8 cellular contexts compared by ENCODE assay signal in the genomic region with DNA sequence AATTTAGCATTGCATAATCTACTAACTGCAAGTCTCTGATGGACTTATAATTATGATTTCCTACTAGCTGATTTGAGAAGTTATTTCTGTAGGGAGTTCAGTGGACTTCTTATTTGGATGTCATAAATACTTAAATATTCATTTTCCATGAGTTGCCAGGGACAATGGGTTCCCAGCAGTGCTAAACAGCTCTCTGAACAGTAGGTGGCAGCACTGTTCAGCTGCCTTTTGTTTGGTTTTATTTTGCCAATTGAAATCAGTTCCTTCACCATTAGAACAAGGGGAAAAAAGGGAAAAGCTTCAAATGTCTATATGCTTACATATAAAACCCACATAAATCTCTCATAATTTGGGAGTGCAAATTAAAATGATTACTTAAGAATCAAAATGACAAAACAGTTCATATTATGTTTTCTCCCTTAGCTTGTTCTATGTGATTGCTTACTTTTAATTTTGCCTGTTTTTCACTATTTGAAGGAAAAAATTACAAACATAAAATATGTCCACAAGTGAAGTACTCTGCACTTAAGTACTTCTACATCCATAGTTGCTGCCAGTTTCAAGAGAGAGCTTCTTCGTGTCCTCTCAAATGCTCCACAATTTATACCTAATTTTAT.
DNase-seq lines count a peak whose midpoint lies in the region; ATAC-seq, FAIRE-seq and TF ChIP-seq lines count a peak whose summit lies in the region.

No MANE protein-coding gene starts in this region.

- H3K36me3 ChIP-seq in RWPE2 (ENCODE audit: low read depth) (no peaks in the 10 kb centered on the region), endothelial cell of umbilical vein (ENCODE audit: control insufficient read depth in 2 of 2, extremely low read depth in 1 of 2, insufficient read depth in 2 of 2, low read length in 2 of 2) (no peaks in the 10 kb centered on the region), mucosa of descending colon (ENCODE audit: low read depth) (no peaks in the 10 kb centered on the region)

- no peaks in the 10 kb centered on the region for H3K9me3 ChIP-seq in RWPE2 (ENCODE audit: severe bottlenecking)
- no peaks in the 10 kb centered on the region for H3K9me3 ChIP-seq in endothelial cell of umbilical vein (replicated peaks; ENCODE audit: control insufficient read depth, insufficient read depth, low read length)
- no peaks in the 10 kb centered on the region for H3K9me3 ChIP-seq in mucosa of descending colon

- TF ChIP-seq CTCF in RWPE2 (IDR thresholded peaks at IDR 0.05; ENCODE audit: poor library complexity, severe bottlenecking) (peak; percentile 97), endothelial cell of umbilical vein (IDR thresholded peaks at IDR 0.05; ENCODE audit: extremely low read depth in 1 of 2, insufficient read depth in 1 of 2, low read depth in 1 of 2, low read length in 2 of 2) (peak; percentile 78 to 83), mucosa of descending colon (IDR thresholded peaks at IDR 0.05) (peak; percentile 59)

- ATAC-seq in GM21528 (IDR thresholded peaks at IDR 0.05; ENCODE audit: low FRiP score, unreplicated experiment) (peak; percentile 73), RWPE2 (ENCODE audit: low read depth) (peak; percentile 56; the same call in 2 of the 3 replicates), mucosa of descending colon (peak; percentile 48), T-cell (replicated peaks in 1 of 4) (no peak)

- H3K79me2 ChIP-seq in endothelial cell of umbilical vein (ENCODE audit: control insufficient read depth, insufficient read depth, low read length), result no peaks in the 10 kb centered on the region

- DNase-seq in activated CD4-positive, alpha-beta T cell treated with anti-CD3 and anti-CD28 coated beads, Interleukin-2, amount 10 ng/mL, durations not matched to agents 24 days and 14 days, result peak; percentile 70
- no peak for DNase-seq in activated CD4-positive, alpha-beta T cell treated with anti-CD3 and anti-CD28 coated beads for 1 hour
- DNase-seq in Jurkat, Clone E6-1 (ENCODE audit: low read depth, low spot score), result peak; percentile 29
- DNase-seq in RWPE2 (ENCODE audit: low spot score) (no peak), endothelial cell of umbilical vein (ENCODE audit: low read depth, low spot score) (peak; percentile 63), mucosa of descending colon (peak in 1 of 3 donors; percentile 44), T-cell (no peak)

- H3K27ac Mint-ChIP-seq in activated CD4-positive, alpha-beta T cell treated with anti-CD3 and anti-CD28 coated beads, Interleukin-2, amount 10 ng/mL, durations not matched to agents 24 days and 14 days, result no peak overlapping the region
- no peak overlapping the region for H3K27ac Mint-ChIP-seq in T-cell

- CTCF ChIA-PET in endothelial cell of umbilical vein (lab: Charles Lee), result interaction anchor here (0.6 to 3.6 kb wide), 33 partner anchors 9 to 1115 kb away, joined by 3 to 35 read pairs (median 4); partner anchors contain the start of gene ERBB4
- CTCF ChIA-PET in T-cell (lab: Charles Lee), result interaction anchor here (0.6 to 2.0 kb wide), 3 partner anchors 14 to 1112 kb away, joined by 3 to 6 read pairs (median 3); no protein-coding TSS in a partner anchor

- H4K20me1 ChIP-seq in endothelial cell of umbilical vein (replicated peaks; ENCODE audit: control insufficient read depth, extremely low read depth, insufficient read depth, low read length), result no peaks in the 10 kb centered on the region

- no peak overlapping the region for H3K4me3 Mint-ChIP-seq in activated CD4-positive, alpha-beta T cell treated with anti-CD3 and anti-CD28 coated beads, Interleukin-2, amount 10 ng/mL, durations not matched to agents 24 days and 14 days
- no peak overlapping the region for H3K4me3 Mint-ChIP-seq in T-cell

- H3K4me2 ChIP-seq in endothelial cell of umbilical vein (ENCODE audit: insufficient read depth, low read length), result no peak overlapping the region

- no peaks in the 10 kb centered on the region for H3K27me3 Mint-ChIP-seq in activated CD4-positive, alpha-beta T cell treated with anti-CD3 and anti-CD28 coated beads, Interleukin-2, amount 10 ng/mL, durations not matched to agents 24 days and 14 days
- no peaks in the 10 kb centered on the region for H3K27me3 Mint-ChIP-seq in T-cell

- H3K4me3 ChIP-seq in Jurkat, Clone E6-1 (ENCODE audit: low read length), result no peak overlapping the region
- H3K4me3 ChIP-seq in RWPE2 (ENCODE audit: severe bottlenecking) (no peak overlapping the region), endothelial cell of umbilical vein (replicated peaks in 1 of 3; ENCODE audit: insufficient read depth in 1 of 3, low read depth in 1 of 3, low read length in 3 of 3) (no peak overlapping the region), mucosa of descending colon (no peak overlapping the region)

- no peak overlapping the region for H3K9ac ChIP-seq in endothelial cell of umbilical vein (replicated peaks; ENCODE audit: extremely low read depth, insufficient read depth, low read length)

- H3K9me1 ChIP-seq in endothelial cell of umbilical vein (replicated peaks; ENCODE audit: control insufficient read depth, extremely low read depth, insufficient read depth, low read length), result no peaks in the 10 kb centered on the region

- no peak overlapping the region for H2AFZ ChIP-seq in endothelial cell of umbilical vein (ENCODE audit: low read depth, low read length)

- no peaks in the 10 kb centered on the region for H3K4me1 ChIP-seq in RWPE2 (ENCODE audit: insufficient read depth, poor library complexity, severe bottlenecking)
- H3K4me1 ChIP-seq in endothelial cell of umbilical vein (ENCODE audit: control insufficient read depth, extremely low read depth, insufficient read depth, low read length), result no peaks in the 10 kb centered on the region
- no peaks in the 10 kb centered on the region for H3K4me1 ChIP-seq in mucosa of descending colon (ENCODE audit: low read depth)

- intact Hi-C loops in activated CD4-positive, alpha-beta T cell treated with anti-CD3 and anti-CD28 coated beads, Interleukin-2, amount 10 ng/mL, durations not matched to agents 24 days and 14 days (cut with micrococcal nuclease), result loop anchor here (1.0 kb wide), 1 partner anchor 1112 kb away; no protein-coding TSS in a partner anchor
- intact Hi-C loops in endothelial cell of umbilical vein (cut with micrococcal nuclease), result loop anchor here (1.0 kb wide), 2 partner anchors 1093 to 1112 kb away; no protein-coding TSS in a partner anchor
- intact Hi-C loops in mucosa of descending colon (cut with DNase I, micrococcal nuclease), result no loop called here

- dilution Hi-C loops in endothelial cell of umbilical vein (cut with MboI; ENCODE audit: extremely low pct_ligation_motif_present, low sequenced_read_pairs), result no loop called here

- FAIRE-seq in endothelial cell of umbilical vein (lab: Jason Lieb, UNC), result peak; percentile 52

- no peaks in the 10 kb centered on the region for H3K4me1 Mint-ChIP-seq in activated CD4-positive, alpha-beta T cell treated with anti-CD3 and anti-CD28 coated beads, Interleukin-2, amount 10 ng/mL, durations not matched to agents 24 days and 14 days
- no peaks in the 10 kb centered on the region for H3K4me1 Mint-ChIP-seq in T-cell

- BruUV-seq in endothelial cell of umbilical vein (replicated peaks; lab: Mats Ljungman, UMichigan), result no TSS peak

- no peaks in the 10 kb centered on the region for H3K36me3 Mint-ChIP-seq in activated CD4-positive, alpha-beta T cell treated with anti-CD3 and anti-CD28 coated beads, Interleukin-2, amount 10 ng/mL, durations not matched to agents 24 days and 14 days (ENCODE audit: low read depth)
- no peaks in the 10 kb centered on the region for H3K36me3 Mint-ChIP-seq in T-cell

- H3K27ac ChIP-seq in RWPE2 (ENCODE audit: poor library complexity, severe bottlenecking) (no peak overlapping the region), endothelial cell of umbilical vein (ENCODE audit: insufficient read depth, low read depth, low read length) (no peak overlapping the region)

- no peaks in the 10 kb centered on the region for H3K27me3 ChIP-seq in RWPE2 (ENCODE audit: insufficient read depth, poor library complexity, severe bottlenecking)
- no peaks in the 10 kb centered on the region for H3K27me3 ChIP-seq in endothelial cell of umbilical vein (ENCODE audit: control insufficient read depth in 2 of 2, insufficient read depth in 2 of 2, low read length in 2 of 2)

- no peak for TF ChIP-seq POLR2A in endothelial cell of umbilical vein (IDR thresholded peaks at IDR 0.05; ENCODE audit: low read depth, low read length)

- POLR2A ChIA-PET in endothelial cell of umbilical vein (lab: Charles Lee), result no interaction called here
- POLR2A ChIA-PET in T-cell (lab: Charles Lee), result no interaction called here

- H3K9me3 Mint-ChIP-seq in activated CD4-positive, alpha-beta T cell treated with anti-CD3 and anti-CD28 coated beads, Interleukin-2, amount 10 ng/mL, durations not matched to agents 24 days and 14 days, result no peaks in the 10 kb centered on the region
- H3K9me3 Mint-ChIP-seq in T-cell, result no peaks in the 10 kb centered on the region

TF ChIP-seq in endothelial cell of umbilical vein, 7 proteins besides CTCF, POLR2A, EP300 and RAD21:
- TF ChIP-seq FOS (IDR thresholded peaks at IDR 0.05; ENCODE audit: borderline replicate concordance, insufficient read depth, low read length) (no peak), EZH2 (IDR thresholded peaks at IDR 0.05; ENCODE audit: borderline replicate concordance, low read depth, low read length, severe bottlenecking) (no peak), GATA2 (IDR thresholded peaks at IDR 0.05; ENCODE audit: insufficient read depth, insufficient read length, low read depth, low read length) (no peak), MAX (IDR thresholded peaks at IDR 0.05; ENCODE audit: insufficient read depth, insufficient read length) (no peak), MYC (IDR thresholded peaks at IDR 0.05; ENCODE audit: low read depth, low read length) (no peak), POLR2AphosphoS5 (IDR thresholded peaks at IDR 0.05; ENCODE audit: insufficient read depth, low read depth, low read length) (no peak), JUN (IDR thresholded peaks at IDR 0.05; ENCODE audit: borderline replicate concordance, insufficient read depth, insufficient read length, low read depth) (no peak)

Comparison
In these comparisons a context has a peak if more than half of its experiments do, and no peak if none do; other contexts are left out.
1. DNase-seq: peak in activated CD4-positive, alpha-beta T cell treated with anti-CD3 and anti-CD28 coated beads, Interleukin-2, amount 10 ng/mL, durations not matched to agents 24 days and 14 days (single experiment), Jurkat, Clone E6-1 (single experiment) and endothelial cell of umbilical vein (single experiment); none in activated CD4-positive, alpha-beta T cell treated with anti-CD3 and anti-CD28 coated beads for 1 hour (single experiment), RWPE2 (single experiment) and T-cell (0 of 34).
2. ATAC-seq: peak in GM21528 (single experiment), RWPE2 (single experiment) and mucosa of descending colon (single experiment); none in T-cell (0 of 4).
3. intact Hi-C loops: an anchor here in activated CD4-positive, alpha-beta T cell treated with anti-CD3 and anti-CD28 coated beads, Interleukin-2, amount 10 ng/mL, durations not matched to agents 24 days and 14 days (1.0 kb wide) and endothelial cell of umbilical vein (1.0 kb wide); none called in mucosa of descending colon.
4. Peak in every context shown above with its lines, with median percentiles within 50 percentile points of each other: CTCF ChIP-seq.